Comparison of ENCODE assay signal across 33 cellular contexts in genomic region chr2:32051836-32052439, GRCh38.
"Had no signal": no experiment of that assay in that cellular context is flagged by ENCODE, and none has a peak within 500 bp of the region (broad histone marks: within the 10 kb centered on the region; RNA-seq: fewer than 3 reads in every experiment).

No MANE protein-coding gene starts in this region.

- H3K4me2 ChIP-seq: KMS-11, SK-N-SH had no signal

- H3K27me3 ChIP-seq: adrenal gland, body of pancreas, breast epithelium, Peyer's patch, SJSA1 had no signal

- H3K9me3 Mint-ChIP-seq: activated CD4-positive, alpha-beta T cell treated with anti-CD3 and anti-CD28 coated beads, Interleukin-2, amount 10 ng/mL, durations not matched to agents 7 days and 5 days; activated naive CD4-positive, alpha-beta T cell treated with anti-CD3 and anti-CD28 coated beads, Interleukin-2, amount 50 U/mL, for 72 hours; activated T-cell treated with anti-CD3 and anti-CD28 coated beads, Interleukin-2, amount 50 U/mL, for 24 hours; activated T-helper 2 cell treated with anti-CD3 and anti-CD28 coated beads, Interferon-gamma antibody, Interleukin-2, Interleukin-4, amounts not matched to agents 10 μg/mL and 5 μg/mL and 100 μg/mL, durations not matched to agents 14 hours and 24 hours and 36 hours; T-helper 1 cell treated with Interleukin-12 subunit alpha and Interleukin-12 subunit beta and Interleukin-4 antibody, amounts not matched to agents 30 μg/mL and 1 μg/mL, for 36 hours; T-helper 2 cell treated with Interferon-gamma antibody and Interleukin-4, amounts not matched to agents 5 μg/mL and 100 μg/mL, for 36 hours; WTC11 had no signal

- H3K27me3 Mint-ChIP-seq: activated CD4-positive, alpha-beta T cell treated with anti-CD3 and anti-CD28 coated beads for 36 hours; activated CD4-positive, alpha-beta T cell treated with anti-CD3 and anti-CD28 coated beads, Interleukin-2, amount 10 ng/mL, durations not matched to agents 7 days and 5 days; activated T-cell treated with anti-CD3 and anti-CD28 coated beads, Interleukin-2, amount 50 U/mL, for 24 hours had no signal

- H3K4me3 ChIP-seq: adrenal gland, body of pancreas, breast epithelium, Peyer's patch, SJSA1 had no signal

- H3K27ac ChIP-seq: adrenal gland, body of pancreas, breast epithelium, KMS-11, Peyer's patch, SJSA1 had no signal

- H3K9me2 ChIP-seq: SK-N-SH had no signal

- H3K4me1 Mint-ChIP-seq: activated CD4-positive, alpha-beta T cell treated with anti-CD3 and anti-CD28 coated beads, Interleukin-2, amount 10 ng/mL, durations not matched to agents 7 days and 5 days; WTC11 had no signal

- H3K9ac ChIP-seq: KMS-11, SK-N-SH had no signal

- H3K9me3 ChIP-seq: adrenal gland, body of pancreas, breast epithelium, Peyer's patch, SJSA1, SK-N-SH had no signal

- H3K36me3 Mint-ChIP-seq: activated naive CD4-positive, alpha-beta T cell treated with anti-CD3 and anti-CD28 coated beads, Interleukin-2, amount 50 U/mL, for 72 hours; WTC11 had no signal

- H3K4me3 Mint-ChIP-seq: activated CD4-positive, alpha-beta T cell treated with anti-CD3 and anti-CD28 coated beads for 36 hours; activated CD4-positive, alpha-beta T cell treated with anti-CD3 and anti-CD28 coated beads, Interleukin-2, amount 10 ng/mL, durations not matched to agents 7 days and 5 days; activated CD8-positive, alpha-beta T cell treated with anti-CD3 and anti-CD28 coated beads, Interleukin-2, amount 10 ng/mL, durations not matched to agents 7 days and 5 days; activated T-cell treated with anti-CD3 and anti-CD28 coated beads, Interleukin-2, amount 50 U/mL, for 24 hours; T-helper 1 cell treated with Interleukin-12 subunit alpha and Interleukin-12 subunit beta and Interleukin-4 antibody, amounts not matched to agents 30 μg/mL and 1 μg/mL, for 36 hours; T-helper 2 cell treated with Interferon-gamma antibody and Interleukin-4, amounts not matched to agents 5 μg/mL and 100 μg/mL, for 36 hours; WTC11 had no signal

- H3K4me1 ChIP-seq: adrenal gland, body of pancreas, breast epithelium, Peyer's patch, SJSA1 had no signal

- H3K27ac Mint-ChIP-seq: activated CD4-positive, alpha-beta T cell treated with anti-CD3 and anti-CD28 coated beads for 36 hours; activated CD4-positive, alpha-beta T cell treated with anti-CD3 and anti-CD28 coated beads, Interleukin-2, amount 10 ng/mL, durations not matched to agents 7 days and 5 days; activated CD8-positive, alpha-beta T cell treated with anti-CD3 and anti-CD28 coated beads, Interleukin-2, amount 10 ng/mL, durations not matched to agents 7 days and 5 days; activated naive CD4-positive, alpha-beta T cell treated with anti-CD3 and anti-CD28 coated beads, Interleukin-2, amount 50 U/mL, for 72 hours; activated T-cell treated with anti-CD3 and anti-CD28 coated beads, Interleukin-2, amount 50 U/mL, for 24 hours; activated T-helper 2 cell treated with anti-CD3 and anti-CD28 coated beads, Interferon-gamma antibody, Interleukin-2, Interleukin-4, amounts not matched to agents 10 μg/mL and 5 μg/mL and 100 μg/mL, durations not matched to agents 14 hours and 24 hours and 36 hours; T-helper 1 cell treated with Interleukin-12 subunit alpha and Interleukin-12 subunit beta and Interleukin-4 antibody, amounts not matched to agents 30 μg/mL and 1 μg/mL, for 36 hours; T-helper 2 cell treated with Interferon-gamma antibody and Interleukin-4, amounts not matched to agents 5 μg/mL and 100 μg/mL, for 36 hours; WTC11 had no signal

- DNase-seq: activated CD4-positive, alpha-beta T cell treated with anti-CD3 and anti-CD28 coated beads for 36 hours; activated CD4-positive, alpha-beta T cell treated with anti-CD3 and anti-CD28 coated beads, Interleukin-2, amount 10 ng/mL, durations not matched to agents 7 days and 5 days; activated CD4-positive, alpha-beta T cell treated with anti-CD3 and anti-CD28 coated beads, Interleukin-2, amount 50 U/mL, for 48 hours; activated CD8-positive, alpha-beta T cell treated with anti-CD3 and anti-CD28 coated beads, Interleukin-2, amount 10 ng/mL, durations not matched to agents 7 days and 5 days; activated gamma-delta T cell; activated naive CD4-positive, alpha-beta T cell treated with Interleukin-2 at 50 U/mL for 16 hours; activated T-cell treated with anti-CD3 and anti-CD28 coated beads, Interleukin-2, amount 50 U/mL, for 24 hours; adrenal gland; body of pancreas; NCI-H1092 treated with DMSO at 0.1 percent for 48 hours; NCI-H1417; NCI-H146; NCI-H187; NCI-H2029 treated with DMSO at 0.1 percent for 48 hours; NCI-H2107; NCI-H2171; NCI-H446; NCI-H510A treated with DMSO at 0.1 percent for 48 hours; NCI-H69; NCI-H82; Peyer's patch; RPMI8226; SHP77 treated with DMSO at 0.1 percent for 48 hours; SK-N-SH had no signal

- ATAC-seq: activated CD4-positive, alpha-beta T cell treated with anti-CD3 and anti-CD28 coated beads for 36 hours; activated CD4-positive, CD25-positive, alpha-beta regulatory T cell treated with anti-CD3 and anti-CD28 coated beads, Interleukin-2, amount 50 U/mL, for 24 hours; activated CD8-positive, alpha-beta T cell treated with anti-CD3 and anti-CD28 coated beads, Interleukin-2, amount 10 ng/mL, durations not matched to agents 7 days and 5 days; activated naive CD4-positive, alpha-beta T cell treated with anti-CD3 and anti-CD28 coated beads, Interleukin-2, amount 50 U/mL, for 72 hours; body of pancreas; WTC11 had no signal

- H3K36me3 ChIP-seq: adrenal gland, breast epithelium, Peyer's patch, SJSA1 had no signal
